Comparison of ENCODE assay signal across 9 cellular contexts in genomic region chr5:78221964-78222451, GRCh38.
DNase-seq lines count a peak whose midpoint lies in the region; ATAC-seq and TF ChIP-seq lines count a peak whose summit lies in the region.
"Had no signal": no experiment of that assay in that cellular context is flagged by ENCODE, and none has a peak within 500 bp of the region (broad histone marks: within the 10 kb centered on the region; RNA-seq: fewer than 3 reads in every experiment).

No MANE protein-coding gene starts in this region.

- H3K9me3 Mint-ChIP-seq in activated naive CD8-positive, alpha-beta T cell treated with anti-CD3 and anti-CD28 coated beads for 36 hours, result peaks cover 2% of the 10 kb centered on the region
- no peaks in the 10 kb centered on the region for H3K9me3 Mint-ChIP-seq in stimulated activated naive B cell treated with anti-CD40 and anti-IgM and Interleukin-4, amounts not matched to agents 10 μg/mL and 1 μg/mL and 100 μg/mL, for 72 hours

- no peak overlapping the region for H3K4me3 Mint-ChIP-seq in activated naive CD8-positive, alpha-beta T cell treated with anti-CD3 and anti-CD28 coated beads for 36 hours
- H3K4me3 Mint-ChIP-seq in stimulated activated naive B cell treated with anti-CD40 and anti-IgM and Interleukin-4, amounts not matched to agents 10 μg/mL and 1 μg/mL and 100 μg/mL, for 72 hours, result peak overlapping the region; percentile 27 to 32

- H3K36me3 ChIP-seq in GM06990 (ENCODE audit: control insufficient read depth, insufficient read depth, low read length), result no peaks in the 10 kb centered on the region

- peak; percentile 54 for TF ChIP-seq CTCF in GM06990 (IDR thresholded peaks at IDR 0.05; ENCODE audit: insufficient read depth, low read length, poor library complexity, severe bottlenecking)

- no peak overlapping the region for H3K4me3 ChIP-seq in GM06990 (replicated peaks; ENCODE audit: low read depth, low read length)
- H3K4me3 ChIP-seq: SK-N-MC had no signal

- H3K36me3 Mint-ChIP-seq in activated naive CD8-positive, alpha-beta T cell treated with anti-CD3 and anti-CD28 coated beads for 36 hours, result peaks cover 38% of the 10 kb centered on the region
- H3K36me3 Mint-ChIP-seq in stimulated activated naive B cell treated with anti-CD40 and anti-IgM and Interleukin-4, amounts not matched to agents 10 μg/mL and 1 μg/mL and 100 μg/mL, for 72 hours, result peaks cover 15 to 21% of the 10 kb centered on the region in 2 donors

- DNase-seq in GM06990 (ENCODE audit: extremely low read depth, insufficient read length) (peak; percentile 84), amniotic stem cell (lab: John Stamatoyannopoulos, UW) (no peak), left lobe of liver (ENCODE audit: low spot score) (no peak), NCI-H526 (lab: John Stamatoyannopoulos, UW) (no peak)
- DNase-seq in activated naive CD8-positive, alpha-beta T cell treated with anti-CD3 and anti-CD28 coated beads for 36 hours, result peak; percentile 1
- peak; percentile 80 for DNase-seq in stimulated activated naive B cell treated with anti-CD40 and anti-IgM and Interleukin-4, amounts not matched to agents 10 μg/mL and 1 μg/mL and 100 μg/mL, for 72 hours

- H3K27me3 ChIP-seq in GM06990 (replicated peaks; ENCODE audit: control insufficient read depth, insufficient read depth, low read length), result no peaks in the 10 kb centered on the region

- no peaks in the 10 kb centered on the region for H3K27me3 Mint-ChIP-seq in activated naive CD8-positive, alpha-beta T cell treated with anti-CD3 and anti-CD28 coated beads for 36 hours
- no peaks in the 10 kb centered on the region for H3K27me3 Mint-ChIP-seq in stimulated activated naive B cell treated with anti-CD40 and anti-IgM and Interleukin-4, amounts not matched to agents 10 μg/mL and 1 μg/mL and 100 μg/mL, for 72 hours

- peak; percentile 99 for ATAC-seq in GM21447 (IDR thresholded peaks at IDR 0.05; ENCODE audit: unreplicated experiment)
- ATAC-seq in HG03558 (IDR thresholded peaks at IDR 0.05; ENCODE audit: extremely low read depth, unreplicated experiment), result peak; percentile 92
- ATAC-seq in stimulated activated naive B cell treated with anti-CD40 and anti-IgM and Interleukin-4, amounts not matched to agents 10 μg/mL and 1 μg/mL and 100 μg/mL, for 72 hours (replicated peaks), result peak; percentile 100
- no peak for ATAC-seq in left lobe of liver

- peaks cover 4% of the 10 kb centered on the region for H3K4me1 Mint-ChIP-seq in activated naive CD8-positive, alpha-beta T cell treated with anti-CD3 and anti-CD28 coated beads for 36 hours
- H3K4me1 Mint-ChIP-seq in stimulated activated naive B cell treated with anti-CD40 and anti-IgM and Interleukin-4, amounts not matched to agents 10 μg/mL and 1 μg/mL and 100 μg/mL, for 72 hours, result peaks cover 15 to 26% of the 10 kb centered on the region in 2 donors

- H3K27ac Mint-ChIP-seq in activated naive CD8-positive, alpha-beta T cell treated with anti-CD3 and anti-CD28 coated beads for 36 hours, result no peak overlapping the region
- peak overlapping the region; percentile 85 for H3K27ac Mint-ChIP-seq in stimulated activated naive B cell treated with anti-CD40 and anti-IgM and Interleukin-4, amounts not matched to agents 10 μg/mL and 1 μg/mL and 100 μg/mL, for 72 hours

Comparison
In these comparisons a context has a peak if more than half of its experiments do, and no peak if none do; other contexts are left out.
1. DNase-seq: peak in GM06990 (single experiment), activated naive CD8-positive, alpha-beta T cell treated with anti-CD3 and anti-CD28 coated beads for 36 hours (single experiment) and stimulated activated naive B cell treated with anti-CD40 and anti-IgM and Interleukin-4, amounts not matched to agents 10 μg/mL and 1 μg/mL and 100 μg/mL, for 72 hours (single experiment); none in amniotic stem cell (single experiment), left lobe of liver (single experiment) and NCI-H526 (0 of 2).